1 cellular context compared by ENCODE assay signal in the genomic region with DNA sequence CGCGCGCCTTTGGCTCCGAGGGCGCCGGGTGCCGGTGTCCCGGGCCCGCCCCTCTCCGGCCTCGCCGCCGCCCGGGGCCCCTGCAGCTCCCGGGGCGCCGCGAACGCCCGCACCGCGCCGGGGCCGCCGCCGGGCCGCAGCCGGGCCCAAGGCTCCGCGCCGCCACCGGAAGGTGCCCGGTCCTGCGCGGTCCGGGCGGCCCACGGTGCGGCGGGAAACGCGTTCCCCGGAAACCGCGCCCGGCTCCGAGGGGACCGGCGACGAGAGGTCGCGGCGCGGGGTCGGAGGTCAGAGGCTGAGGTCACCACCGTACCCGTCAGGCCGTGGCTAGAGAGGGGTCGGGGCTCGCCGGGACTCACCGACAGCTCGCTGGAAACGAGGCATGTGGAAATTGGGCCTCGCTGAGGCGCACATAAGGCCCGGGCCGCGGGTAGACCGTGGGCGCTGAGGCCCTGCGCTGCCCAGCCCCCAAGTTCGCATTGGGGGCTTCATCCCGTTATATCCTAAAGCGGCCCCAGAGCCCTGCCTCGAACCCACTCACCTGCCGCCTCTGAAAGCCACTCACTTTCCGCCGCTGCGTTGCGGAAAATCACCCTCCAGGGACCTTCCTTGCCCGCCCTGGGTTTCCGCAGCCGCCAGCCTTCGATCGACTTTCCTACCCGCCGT.
TF ChIP-seq lines count a peak whose summit lies in the region.

A gene (minus strand): TSS at position 167 of the 666 bp plus-strand sequence. CDS start 745 bp downstream, outside the sequence.

TF ChIP-seq in HepG2, 621 proteins besides CTCF, POLR2A, EP300 and RAD21 (continued from another document and continues in another):
- TF ChIP-seq, protein P1, sequence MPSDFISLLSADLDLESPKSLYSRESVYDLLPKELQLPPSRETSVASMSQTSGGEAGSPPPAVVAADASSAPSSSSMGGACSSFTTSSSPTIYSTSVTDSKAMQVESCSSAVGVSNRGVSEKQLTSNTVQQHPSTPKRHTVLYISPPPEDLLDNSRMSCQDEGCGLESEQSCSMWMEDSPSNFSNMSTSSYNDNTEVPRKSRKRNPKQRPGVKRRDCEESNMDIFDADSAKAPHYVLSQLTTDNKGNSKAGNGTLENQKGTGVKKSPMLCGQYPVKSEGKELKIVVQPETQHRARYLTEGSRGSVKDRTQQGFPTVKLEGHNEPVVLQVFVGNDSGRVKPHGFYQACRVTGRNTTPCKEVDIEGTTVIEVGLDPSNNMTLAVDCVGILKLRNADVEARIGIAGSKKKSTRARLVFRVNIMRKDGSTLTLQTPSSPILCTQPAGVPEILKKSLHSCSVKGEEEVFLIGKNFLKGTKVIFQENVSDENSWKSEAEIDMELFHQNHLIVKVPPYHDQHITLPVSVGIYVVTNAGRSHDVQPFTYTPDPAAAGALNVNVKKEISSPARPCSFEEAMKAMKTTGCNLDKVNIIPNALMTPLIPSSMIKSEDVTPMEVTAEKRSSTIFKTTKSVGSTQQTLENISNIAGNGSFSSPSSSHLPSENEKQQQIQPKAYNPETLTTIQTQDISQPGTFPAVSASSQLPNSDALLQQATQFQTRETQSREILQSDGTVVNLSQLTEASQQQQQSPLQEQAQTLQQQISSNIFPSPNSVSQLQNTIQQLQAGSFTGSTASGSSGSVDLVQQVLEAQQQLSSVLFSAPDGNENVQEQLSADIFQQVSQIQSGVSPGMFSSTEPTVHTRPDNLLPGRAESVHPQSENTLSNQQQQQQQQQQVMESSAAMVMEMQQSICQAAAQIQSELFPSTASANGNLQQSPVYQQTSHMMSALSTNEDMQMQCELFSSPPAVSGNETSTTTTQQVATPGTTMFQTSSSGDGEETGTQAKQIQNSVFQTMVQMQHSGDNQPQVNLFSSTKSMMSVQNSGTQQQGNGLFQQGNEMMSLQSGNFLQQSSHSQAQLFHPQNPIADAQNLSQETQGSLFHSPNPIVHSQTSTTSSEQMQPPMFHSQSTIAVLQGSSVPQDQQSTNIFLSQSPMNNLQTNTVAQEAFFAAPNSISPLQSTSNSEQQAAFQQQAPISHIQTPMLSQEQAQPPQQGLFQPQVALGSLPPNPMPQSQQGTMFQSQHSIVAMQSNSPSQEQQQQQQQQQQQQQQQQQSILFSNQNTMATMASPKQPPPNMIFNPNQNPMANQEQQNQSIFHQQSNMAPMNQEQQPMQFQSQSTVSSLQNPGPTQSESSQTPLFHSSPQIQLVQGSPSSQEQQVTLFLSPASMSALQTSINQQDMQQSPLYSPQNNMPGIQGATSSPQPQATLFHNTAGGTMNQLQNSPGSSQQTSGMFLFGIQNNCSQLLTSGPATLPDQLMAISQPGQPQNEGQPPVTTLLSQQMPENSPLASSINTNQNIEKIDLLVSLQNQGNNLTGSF (CRISPR knock-in tag; IDR thresholded peaks at IDR 0.05), result peak; percentile 85
- TF ChIP-seq GPN1 (CRISPR knock-in tag; IDR thresholded peaks at IDR 0.05; ENCODE audit: borderline replicate concordance) (0 out of 2 replicates have a peak, but pooled peaks have one; percentile 24), MYNN (CRISPR knock-in tag; IDR thresholded peaks at IDR 0.05; ENCODE audit: low read depth) (no peak; the same call in 1 of the 2 replicates), CBX5 (CRISPR knock-in tag; IDR thresholded peaks at IDR 0.05; ENCODE audit: borderline replicate concordance) (peak; percentile 94), SOX13 (IDR thresholded peaks at IDR 0.05) (no peak; the same call in 1 of the 2 replicates), SOX13 (CRISPR knock-in tag; conservative IDR thresholded peaks at IDR 0.05 in 1 of 2, IDR thresholded peaks at IDR 0.05 in 1 of 2) (peak in 1 of 2 experiments; percentile 68; a peak in 2 of 4 replicates), ZC3H4 (CRISPR knock-in tag; IDR thresholded peaks at IDR 0.05; ENCODE audit: borderline replicate concordance) (no peak), ZNF772 (CRISPR knock-in tag; IDR thresholded peaks at IDR 0.05) (peak; percentile 82; the same call in 1 of the 2 replicates), RBM22 (optimal IDR thresholded peaks at IDR 0.05; ENCODE audit: low read length) (peak; percentile 39), ZFP82 (CRISPR knock-in tag; IDR thresholded peaks at IDR 0.05; ENCODE audit: borderline replicate concordance) (no peak; the same call in 1 of the 2 replicates), TSC22D2 (CRISPR knock-in tag; IDR thresholded peaks at IDR 0.05; ENCODE audit: borderline replicate concordance) (peak; percentile 87), AGO1 (IDR thresholded peaks at IDR 0.05; ENCODE audit: low read depth, low read length, poor library complexity, severe bottlenecking) (no peak), U2AF2 (IDR thresholded peaks at IDR 0.05; ENCODE audit: low read depth, low read length) (0 out of 2 replicates have a peak, but pooled peaks have one; percentile 32), ZNF24 (IDR thresholded peaks at IDR 0.05) (no peak), KLF12 (CRISPR knock-in tag; IDR thresholded peaks at IDR 0.05; ENCODE audit: borderline replicate concordance) (peak; percentile 52; the same call in 1 of the 2 replicates), RBFOX2 (IDR thresholded peaks at IDR 0.05; ENCODE audit: low read depth, low read length) (peak; percentile 78), ZBTB42 (CRISPR knock-in tag; IDR thresholded peaks at IDR 0.05) (0 out of 2 replicates have a peak, but pooled peaks have one; percentile 73), RFX5 (IDR thresholded peaks at IDR 0.05; ENCODE audit: low read depth, low read length) (0 out of 2 replicates have a peak, but pooled peaks have one; percentile 34), SALL1 (CRISPR knock-in tag; IDR thresholded peaks at IDR 0.05) (peak; percentile 88), CAMTA2 (CRISPR knock-in tag; IDR thresholded peaks at IDR 0.05; ENCODE audit: borderline replicate concordance) (no peak), SOX5 (CRISPR knock-in tag; IDR thresholded peaks at IDR 0.05; ENCODE audit: borderline replicate concordance) (peak; percentile 60)
- TF ChIP-seq, protein P2, sequence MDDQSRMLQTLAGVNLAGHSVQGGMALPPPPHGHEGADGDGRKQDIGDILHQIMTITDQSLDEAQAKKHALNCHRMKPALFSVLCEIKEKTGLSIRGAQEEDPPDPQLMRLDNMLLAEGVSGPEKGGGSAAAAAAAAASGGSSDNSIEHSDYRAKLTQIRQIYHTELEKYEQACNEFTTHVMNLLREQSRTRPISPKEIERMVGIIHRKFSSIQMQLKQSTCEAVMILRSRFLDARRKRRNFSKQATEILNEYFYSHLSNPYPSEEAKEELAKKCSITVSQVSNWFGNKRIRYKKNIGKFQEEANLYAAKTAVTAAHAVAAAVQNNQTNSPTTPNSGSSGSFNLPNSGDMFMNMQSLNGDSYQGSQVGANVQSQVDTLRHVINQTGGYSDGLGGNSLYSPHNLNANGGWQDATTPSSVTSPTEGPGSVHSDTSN (CRISPR knock-in tag; IDR thresholded peaks at IDR 0.05; ENCODE audit: borderline replicate concordance), result no peak
- TF ChIP-seq, protein P3, sequence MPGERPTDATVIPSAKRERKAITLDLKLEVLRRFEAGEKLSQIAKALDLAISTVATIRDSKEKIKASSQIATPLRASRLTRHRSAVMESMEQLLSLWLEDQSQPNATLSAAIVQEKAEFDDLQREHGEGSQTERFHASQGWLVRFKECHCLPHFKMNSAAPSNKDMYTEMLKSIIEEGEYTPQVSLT (CRISPR knock-in tag; IDR thresholded peaks at IDR 0.05; ENCODE audit: borderline replicate concordance, low read depth), result no peak
- TF ChIP-seq, protein P4, sequence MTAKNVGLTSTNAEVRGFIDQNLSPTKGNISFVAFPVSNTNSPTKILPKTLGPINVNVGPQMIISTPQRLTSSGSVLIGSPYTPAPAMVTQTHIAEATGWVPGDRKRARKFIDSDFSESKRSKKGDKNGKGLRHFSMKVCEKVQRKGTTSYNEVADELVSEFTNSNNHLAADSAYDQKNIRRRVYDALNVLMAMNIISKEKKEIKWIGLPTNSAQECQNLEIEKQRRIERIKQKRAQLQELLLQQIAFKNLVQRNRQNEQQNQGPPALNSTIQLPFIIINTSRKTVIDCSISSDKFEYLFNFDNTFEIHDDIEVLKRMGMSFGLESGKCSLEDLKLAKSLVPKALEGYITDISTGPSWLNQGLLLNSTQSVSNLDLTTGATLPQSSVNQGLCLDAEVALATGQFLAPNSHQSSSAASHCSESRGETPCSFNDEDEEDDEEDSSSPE (CRISPR knock-in tag; IDR thresholded peaks at IDR 0.05), result peak; percentile 55; the same call in 1 of the 2 replicates
- TF ChIP-seq, protein P5, sequence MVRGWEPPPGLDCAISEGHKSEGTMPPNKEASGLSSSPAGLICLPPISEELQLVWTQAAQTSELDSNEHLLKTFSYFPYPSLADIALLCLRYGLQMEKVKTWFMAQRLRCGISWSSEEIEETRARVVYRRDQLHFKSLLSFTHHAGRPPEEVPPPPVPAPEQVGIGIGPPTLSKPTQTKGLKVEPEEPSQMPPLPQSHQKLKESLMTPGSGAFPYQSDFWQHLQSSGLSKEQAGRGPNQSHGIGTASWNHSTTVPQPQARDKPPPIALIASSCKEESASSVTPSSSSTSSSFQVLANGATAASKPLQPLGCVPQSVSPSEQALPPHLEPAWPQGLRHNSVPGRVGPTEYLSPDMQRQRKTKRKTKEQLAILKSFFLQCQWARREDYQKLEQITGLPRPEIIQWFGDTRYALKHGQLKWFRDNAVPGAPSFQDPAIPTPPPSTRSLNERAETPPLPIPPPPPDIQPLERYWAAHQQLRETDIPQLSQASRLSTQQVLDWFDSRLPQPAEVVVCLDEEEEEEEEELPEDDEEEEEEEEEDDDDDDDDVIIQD (CRISPR knock-in tag; IDR thresholded peaks at IDR 0.05; ENCODE audit: low read depth), result peak; percentile 64; the same call in 1 of the 2 replicates
- TF ChIP-seq, protein P6, sequence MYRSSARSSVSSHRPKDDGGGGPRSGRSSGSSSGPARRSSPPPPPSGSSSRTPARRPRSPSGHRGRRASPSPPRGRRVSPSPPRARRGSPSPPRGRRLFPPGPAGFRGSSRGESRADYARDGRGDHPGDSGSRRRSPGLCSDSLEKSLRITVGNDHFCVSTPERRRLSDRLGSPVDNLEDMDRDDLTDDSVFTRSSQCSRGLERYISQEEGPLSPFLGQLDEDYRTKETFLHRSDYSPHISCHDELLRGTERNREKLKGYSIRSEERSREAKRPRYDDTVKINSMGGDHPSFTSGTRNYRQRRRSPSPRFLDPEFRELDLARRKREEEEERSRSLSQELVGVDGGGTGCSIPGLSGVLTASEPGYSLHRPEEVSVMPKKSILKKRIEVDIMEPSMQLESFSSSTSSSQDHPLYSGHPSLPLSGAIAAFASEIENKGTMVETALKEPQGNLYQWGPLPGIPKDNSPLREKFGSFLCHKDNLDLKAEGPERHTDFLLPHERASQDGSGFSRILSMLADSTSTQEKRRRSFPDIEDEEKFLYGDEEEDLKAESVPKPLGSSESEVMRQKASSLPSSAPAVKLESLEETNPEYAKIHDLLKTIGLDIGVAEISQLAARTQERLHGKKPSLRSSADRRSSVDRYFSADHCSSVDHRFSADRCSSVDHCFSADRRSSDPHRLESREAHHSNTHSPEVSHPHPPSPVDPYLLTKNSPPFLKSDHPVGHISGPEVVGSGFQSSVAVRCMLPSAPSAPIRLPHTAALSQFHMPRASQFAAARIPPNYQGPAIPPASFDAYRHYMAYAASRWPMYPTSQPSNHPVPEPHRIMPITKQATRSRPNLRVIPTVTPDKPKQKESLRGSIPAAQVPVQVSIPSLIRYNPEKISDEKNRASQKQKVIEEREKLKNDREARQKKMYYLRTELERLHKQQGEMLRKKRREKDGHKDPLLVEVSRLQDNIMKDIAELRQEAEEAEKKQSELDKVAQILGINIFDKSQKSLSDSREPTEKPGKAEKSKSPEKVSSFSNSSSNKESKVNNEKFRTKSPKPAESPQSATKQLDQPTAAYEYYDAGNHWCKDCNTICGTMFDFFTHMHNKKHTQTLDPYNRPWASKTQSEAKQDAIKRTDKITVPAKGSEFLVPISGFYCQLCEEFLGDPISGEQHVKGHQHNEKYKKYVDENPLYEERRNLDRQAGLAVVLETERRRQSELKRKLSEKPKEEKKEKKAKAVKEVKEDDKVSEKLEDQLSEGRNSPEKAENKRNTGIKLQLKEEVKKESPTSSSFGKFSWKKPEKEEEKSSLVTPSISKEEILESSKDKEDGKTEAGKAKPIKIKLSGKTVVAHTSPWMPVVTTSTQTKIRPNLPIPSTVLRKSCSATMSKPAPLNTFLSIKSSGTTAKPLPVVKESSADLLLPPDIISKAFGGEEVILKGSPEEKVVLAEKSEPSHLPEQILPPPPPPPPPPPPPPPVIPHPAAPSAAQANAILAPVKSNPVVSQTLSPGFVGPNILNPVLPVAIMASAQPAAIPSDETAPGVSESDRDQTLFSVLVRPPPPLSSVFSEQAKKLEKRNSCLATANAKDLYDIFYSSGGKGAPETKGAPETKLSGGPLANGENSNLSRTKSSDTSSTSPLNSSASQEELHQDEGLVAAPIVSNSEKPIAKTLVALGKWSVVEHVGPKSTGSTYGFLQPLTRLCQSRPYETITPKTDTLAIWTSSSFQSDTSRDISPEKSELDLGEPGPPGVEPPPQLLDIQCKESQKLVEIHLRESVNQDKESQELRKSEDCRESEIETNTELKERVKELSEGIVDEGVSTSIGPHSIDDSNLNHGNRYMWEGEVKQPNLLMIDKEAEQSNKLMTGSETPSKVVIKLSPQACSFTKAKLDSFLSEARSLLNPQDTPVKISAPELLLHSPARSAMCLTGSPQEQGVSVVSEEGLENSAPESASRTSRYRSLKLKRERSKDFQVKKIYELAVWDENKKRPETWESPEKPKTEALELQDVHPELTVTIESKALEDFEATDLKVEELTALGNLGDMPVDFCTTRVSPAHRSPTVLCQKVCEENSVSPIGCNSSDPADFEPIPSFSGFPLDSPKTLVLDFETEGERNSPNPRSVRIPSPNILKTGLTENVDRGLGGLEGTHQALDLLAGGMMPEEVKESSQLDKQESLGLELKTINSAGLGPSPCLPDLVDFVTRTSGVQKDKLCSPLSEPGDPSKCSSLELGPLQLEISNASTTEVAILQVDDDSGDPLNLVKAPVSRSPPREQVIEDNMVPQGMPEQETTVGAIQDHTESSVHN (CRISPR knock-in tag; IDR thresholded peaks at IDR 0.05), result peak; percentile 96; the same call in 1 of the 2 replicates
- TF ChIP-seq, protein P7, sequence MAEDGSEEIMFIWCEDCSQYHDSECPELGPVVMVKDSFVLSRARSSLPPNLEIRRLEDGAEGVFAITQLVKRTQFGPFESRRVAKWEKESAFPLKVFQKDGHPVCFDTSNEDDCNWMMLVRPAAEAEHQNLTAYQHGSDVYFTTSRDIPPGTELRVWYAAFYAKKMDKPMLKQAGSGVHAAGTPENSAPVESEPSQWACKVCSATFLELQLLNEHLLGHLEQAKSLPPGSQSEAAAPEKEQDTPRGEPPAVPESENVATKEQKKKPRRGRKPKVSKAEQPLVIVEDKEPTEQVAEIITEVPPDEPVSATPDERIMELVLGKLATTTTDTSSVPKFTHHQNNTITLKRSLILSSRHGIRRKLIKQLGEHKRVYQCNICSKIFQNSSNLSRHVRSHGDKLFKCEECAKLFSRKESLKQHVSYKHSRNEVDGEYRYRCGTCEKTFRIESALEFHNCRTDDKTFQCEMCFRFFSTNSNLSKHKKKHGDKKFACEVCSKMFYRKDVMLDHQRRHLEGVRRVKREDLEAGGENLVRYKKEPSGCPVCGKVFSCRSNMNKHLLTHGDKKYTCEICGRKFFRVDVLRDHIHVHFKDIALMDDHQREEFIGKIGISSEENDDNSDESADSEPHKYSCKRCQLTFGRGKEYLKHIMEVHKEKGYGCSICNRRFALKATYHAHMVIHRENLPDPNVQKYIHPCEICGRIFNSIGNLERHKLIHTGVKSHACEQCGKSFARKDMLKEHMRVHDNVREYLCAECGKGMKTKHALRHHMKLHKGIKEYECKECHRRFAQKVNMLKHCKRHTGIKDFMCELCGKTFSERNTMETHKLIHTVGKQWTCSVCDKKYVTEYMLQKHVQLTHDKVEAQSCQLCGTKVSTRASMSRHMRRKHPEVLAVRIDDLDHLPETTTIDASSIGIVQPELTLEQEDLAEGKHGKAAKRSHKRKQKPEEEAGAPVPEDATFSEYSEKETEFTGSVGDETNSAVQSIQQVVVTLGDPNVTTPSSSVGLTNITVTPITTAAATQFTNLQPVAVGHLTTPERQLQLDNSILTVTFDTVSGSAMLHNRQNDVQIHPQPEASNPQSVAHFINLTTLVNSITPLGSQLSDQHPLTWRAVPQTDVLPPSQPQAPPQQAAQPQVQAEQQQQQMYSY (CRISPR knock-in tag; IDR thresholded peaks at IDR 0.05), result no peak
